9 cellular contexts compared by ENCODE assay signal in the genomic region with DNA sequence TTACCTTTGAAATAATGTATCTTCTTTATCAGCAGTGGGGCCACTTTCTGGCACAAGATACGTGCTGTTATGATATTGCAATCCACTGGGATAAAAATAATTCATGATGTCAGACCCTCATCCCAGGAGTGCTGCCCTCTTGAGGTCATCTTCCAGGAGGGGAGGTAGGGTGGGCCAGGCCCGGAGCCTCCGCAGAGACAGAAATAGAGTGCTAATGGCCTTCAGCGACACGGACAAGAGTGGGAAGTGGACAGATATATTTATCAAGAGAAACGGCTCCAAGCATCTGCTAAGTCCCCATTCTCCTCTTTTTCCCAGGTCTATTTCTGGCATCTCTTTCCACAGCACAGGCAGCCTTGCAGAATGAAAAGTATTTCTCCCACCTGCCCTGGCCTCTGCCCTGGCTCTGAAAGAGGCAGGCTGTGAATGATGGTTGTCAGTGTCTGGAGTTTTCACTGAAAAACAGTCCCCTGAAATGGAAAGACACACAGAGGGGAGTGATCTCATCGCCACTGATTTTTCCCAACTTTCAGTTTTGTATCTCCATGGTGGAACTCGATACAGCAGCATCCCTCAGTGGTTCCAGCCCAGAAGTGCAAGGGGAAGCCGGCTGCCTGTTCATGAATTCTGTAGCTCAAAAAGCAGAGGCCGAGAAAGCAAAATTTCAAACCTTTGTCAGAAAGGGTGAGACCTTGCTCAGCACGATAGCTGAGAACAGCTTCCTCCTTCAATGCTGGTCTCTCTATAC.
DNase-seq lines count a peak whose midpoint lies in the region; ATAC-seq and TF ChIP-seq lines count a peak whose summit lies in the region.
"Had no signal": no experiment of that assay in that cellular context is flagged by ENCODE, and none has a peak within 500 bp of the region (broad histone marks: within the 10 kb centered on the region; RNA-seq: fewer than 3 reads in every experiment).

No MANE protein-coding gene starts in this region.

- no peaks in the 10 kb centered on the region for H3K27me3 Mint-ChIP-seq in natural killer cell (ENCODE audit: low read depth in 2 of 2)
- H3K27me3 Mint-ChIP-seq: CD4-positive, CD25-positive, alpha-beta regulatory T cell had no signal

- WGBS in tibial nerve, 2 donors, result 30 to 36% methylated on average over 11 of the region's 11 CpGs

- H3K9me3 ChIP-seq in breast epithelium (no peaks in the 10 kb centered on the region), left lung (no peaks in the 10 kb centered on the region), tibial nerve (no peaks in the 10 kb centered on the region)

- no peak for TF ChIP-seq POLR2A in breast epithelium (IDR thresholded peaks at IDR 0.05)
- no peak for TF ChIP-seq POLR2A in tibial nerve (IDR thresholded peaks at IDR 0.05)

- no peak overlapping the region for H3K27ac Mint-ChIP-seq in natural killer cell
- H3K27ac Mint-ChIP-seq: CD4-positive, CD25-positive, alpha-beta regulatory T cell had no signal

- TF ChIP-seq EP300 in tibial nerve (IDR thresholded peaks at IDR 0.05), result no peak

- H3K27ac ChIP-seq in breast epithelium (peak overlapping the region in 1 of 2 donors; percentile 43), left lung (no peak overlapping the region), tibial nerve (no peak overlapping the region)

- DNase-seq in NCI-H446 (lab: John Stamatoyannopoulos, UW) (peak; percentile 7 to 59), NCI-H446 treated with DMSO at 0.1 percent for 48 hours (lab: John Stamatoyannopoulos, UW) (no peak), breast epithelium (ENCODE audit: low spot score in 2 of 2) (no peak), left lung (no peak), tibial nerve (ENCODE audit: low spot score in 2 of 2) (no peak), natural killer cell (no peak), HuH-7.5 (ENCODE audit: low spot score) (no peak)
- DNase-seq: CD4-positive, CD25-positive, alpha-beta regulatory T cell had no signal

- no peaks in the 10 kb centered on the region for H3K9me3 Mint-ChIP-seq in natural killer cell
- H3K9me3 Mint-ChIP-seq: CD4-positive, CD25-positive, alpha-beta regulatory T cell had no signal

- no peak overlapping the region for H3K4me3 Mint-ChIP-seq in natural killer cell
- H3K4me3 Mint-ChIP-seq: CD4-positive, CD25-positive, alpha-beta regulatory T cell had no signal

- H3K36me3 Mint-ChIP-seq in natural killer cell, result no peaks in the 10 kb centered on the region
- H3K36me3 Mint-ChIP-seq: CD4-positive, CD25-positive, alpha-beta regulatory T cell had no signal

- no peaks in the 10 kb centered on the region for H3K36me3 ChIP-seq in breast epithelium
- no peaks in the 10 kb centered on the region for H3K36me3 ChIP-seq in left lung
- no peaks in the 10 kb centered on the region for H3K36me3 ChIP-seq in tibial nerve

- no peaks in the 10 kb centered on the region for H3K4me1 Mint-ChIP-seq in natural killer cell
- H3K4me1 Mint-ChIP-seq: CD4-positive, CD25-positive, alpha-beta regulatory T cell had no signal

- TF ChIP-seq CTCF in breast epithelium (IDR thresholded peaks at IDR 0.05) (no peak), left lung (IDR thresholded peaks at IDR 0.05) (no peak), tibial nerve (IDR thresholded peaks at IDR 0.05) (peak in 3 of 5 experiments; percentile 9 to 29 (median 19)), natural killer cell (IDR thresholded peaks at IDR 0.05) (no peak)

- H3K4me1 ChIP-seq in breast epithelium, result no peaks in the 10 kb centered on the region
- no peaks in the 10 kb centered on the region for H3K4me1 ChIP-seq in left lung
- H3K4me1 ChIP-seq in tibial nerve, result peaks cover 0 to 12% (median 0%) of the 10 kb centered on the region in 4 donors

- ATAC-seq in left lung, result peak; percentile 57
- ATAC-seq in natural killer cell, result no peak
- no peak for ATAC-seq in GM21529 (IDR thresholded peaks at IDR 0.05; ENCODE audit: unreplicated experiment)

- H3K27me3 ChIP-seq in breast epithelium (no peaks in the 10 kb centered on the region), left lung (no peaks in the 10 kb centered on the region), tibial nerve (no peaks in the 10 kb centered on the region)

- H3K4me3 ChIP-seq in breast epithelium (peak overlapping the region; percentile 8 to 57 (median 23)), left lung (no peak overlapping the region), tibial nerve (peak overlapping the region in 2 of 4 donors; percentile 19 to 35)

- intact Hi-C loops in breast epithelium (cut with DNase I; ENCODE audit: low total_unique reads), result no loop called here
- intact Hi-C loops in left lung (cut with DNase I), result no loop called here
- intact Hi-C loops in natural killer cell (cut with micrococcal nuclease), result no loop called here

Comparison
In these comparisons a context has a peak if more than half of its experiments do, and no peak if none do; other contexts are left out.
1. DNase-seq: peak in NCI-H446 (2 of 2); none in NCI-H446 treated with DMSO at 0.1 percent for 48 hours (single experiment), breast epithelium (0 of 2), left lung (0 of 2), tibial nerve (0 of 2), natural killer cell (single experiment) and HuH-7.5 (single experiment).
2. H3K4me3 ChIP-seq: peak in breast epithelium (3 of 3); none in left lung (0 of 2).
3. CTCF ChIP-seq: peak in tibial nerve (3 of 5); none in breast epithelium (0 of 3), left lung (0 of 2) and natural killer cell (single experiment).